9 cellular contexts compared by ENCODE assay signal in genomic region chr2:159035790-159036411, GRCh38.
DNase-seq lines count a peak whose midpoint lies in the region; ATAC-seq and FAIRE-seq lines count a peak whose summit lies in the region.
"Had no signal": no experiment of that assay in that cellular context is flagged by ENCODE, and none has a peak within 500 bp of the region (broad histone marks: within the 10 kb centered on the region; RNA-seq: fewer than 3 reads in every experiment).

No MANE protein-coding gene starts in this region.

- DNase-seq in ELF-1 (ENCODE audit: low read depth, low spot score): peak; percentile 83
- DNase-seq in NAMALWA (ENCODE audit: low spot score): peak; percentile 16
- peak; percentile 84 for DNase-seq in amniotic epithelial cell (ENCODE audit: low read depth)
- peak; percentile 68 for DNase-seq in iris pigment epithelial cell (ENCODE audit: low read depth)
- peak; percentile 81 for DNase-seq in urothelium cell line (ENCODE audit: low spot score)
- no peak for DNase-seq in NCI-H2081 treated with DMSO at 0.1 percent for 48 hours (lab: John Stamatoyannopoulos, UW)
- no peak for DNase-seq in head of caudate nucleus

- no peak for FAIRE-seq in urothelium cell line (lab: Jason Lieb, UNC)
- FAIRE-seq: islet of Langerhans had no signal

- no peak for ATAC-seq in GM21825 (IDR thresholded peaks at IDR 0.05; ENCODE audit: unreplicated experiment)

- intact Hi-C loops in head of caudate nucleus (cut with DNase I): loop anchor here (10.0 kb wide), 1 partner anchor 79 kb away; no protein-coding TSS in a partner anchor

Comparison
In these comparisons a context has a peak if more than half of its experiments do, and no peak if none do; other contexts are left out.
1. DNase-seq: peak in ELF-1 (single experiment), NAMALWA (single experiment), amniotic epithelial cell (single experiment), iris pigment epithelial cell (single experiment) and urothelium cell line (single experiment); none in NCI-H2081 treated with DMSO at 0.1 percent for 48 hours (single experiment) and head of caudate nucleus (0 of 42).